ENCODE assay signal across 18 cellular contexts in genomic region chr3:196660381-196661166, GRCh38. TPM values are rescaled to one million over a fixed set of nuclear protein-coding genes. Genes with fewer than 3 reads are reported as not detected.
DNase-seq lines count a peak whose midpoint lies in the region; ATAC-seq, FAIRE-seq and TF ChIP-seq lines count a peak whose summit lies in the region.
"Had no signal": no experiment of that assay in that cellular context is flagged by ENCODE, and none has a peak within 500 bp of the region (broad histone marks: within the 10 kb centered on the region; RNA-seq: fewer than 3 reads in every experiment).

No MANE protein-coding gene starts in this region.

- H3K4me3 ChIP-seq in lower lobe of right lung (no peak overlapping the region), dorsolateral prefrontal cortex (no peak overlapping the region), tibial artery (no peak overlapping the region)
- H3K4me3 ChIP-seq: GM23248, lung, PC-9, psoas muscle had no signal

- in situ Hi-C loops in GM13976 (cut with MboI; ENCODE audit: low sequenced_read_pairs, unreplicated experiment) = no loop called here

- intact Hi-C loops in lower lobe of right lung (cut with DNase I) (no loop called here), dorsolateral prefrontal cortex (cut with DNase I) (no loop called here), tibial artery (cut with DNase I; ENCODE audit: low total_unique reads) (no loop called here)

- peak; percentile 61 for DNase-seq in DMS153 (lab: John Stamatoyannopoulos, UW)
- DNase-seq in NCI-H1092 (lab: John Stamatoyannopoulos, UW) = peak; percentile 53
- peak; percentile 83 for DNase-seq in NCI-H774 (lab: John Stamatoyannopoulos, UW)
- no peak for DNase-seq in lower lobe of right lung
- DNase-seq in dorsolateral prefrontal cortex = no peak
- no peak for DNase-seq in tibial artery
- DNase-seq in GM13976 (ENCODE audit: low spot score) = no peak
- no peak for DNase-seq in GM19239 (ENCODE audit: insufficient read length, low spot score)
- DNase-seq: AML-193, GM23248, naive B cell, NCI-H446 treated with DMSO at 0.1 percent for 48 hours, psoas muscle, SW 1271 had no signal

- peak; percentile 15 to 28 for ATAC-seq in lower lobe of right lung
- ATAC-seq: activated T-helper 17 cell treated with anti-CD3 and anti-CD28 coated beads, Interleukin-2, amount 50 U/mL, for 72 hours; psoas muscle had no signal

- TF ChIP-seq CTCF in lower lobe of right lung (IDR thresholded peaks at IDR 0.05) = no peak
- no peak for TF ChIP-seq CTCF in dorsolateral prefrontal cortex (IDR thresholded peaks at IDR 0.05 in 54 of 56, conservative IDR thresholded peaks at IDR 0.05 in 2 of 56; ENCODE audit: low read depth in 1 of 56, partially characterized antibody in 56 of 56)
- TF ChIP-seq CTCF in tibial artery (IDR thresholded peaks at IDR 0.05) = no peak
- TF ChIP-seq CTCF in GM13976 (IDR thresholded peaks at IDR 0.05; ENCODE audit: borderline replicate concordance, control extremely low read depth, extremely low read depth, insufficient read depth, missing control alignments) = no peak

- H3K36me3 ChIP-seq in lower lobe of right lung = peaks cover 61% of the 10 kb centered on the region
- no peaks in the 10 kb centered on the region for H3K36me3 ChIP-seq in tibial artery

- FAIRE-seq in GM19239 (lab: Jason Lieb, UNC) = no peak
- FAIRE-seq: HTR-8/SVneo had no signal

- H3K4me1 ChIP-seq in lower lobe of right lung = no peaks in the 10 kb centered on the region
- no peaks in the 10 kb centered on the region for H3K4me1 ChIP-seq in tibial artery
- H3K4me1 ChIP-seq: psoas muscle had no signal

- H3K27ac ChIP-seq in lower lobe of right lung (no peak overlapping the region), dorsolateral prefrontal cortex (no peak overlapping the region), tibial artery (no peak overlapping the region)
- H3K27ac ChIP-seq: GM23248, PC-9, psoas muscle had no signal

- H3K9me3 ChIP-seq in lower lobe of right lung (no peaks in the 10 kb centered on the region), tibial artery (no peaks in the 10 kb centered on the region)
- H3K9me3 ChIP-seq: psoas muscle had no signal

- H3K27me3 ChIP-seq in lower lobe of right lung (ENCODE audit: low read depth) (no peaks in the 10 kb centered on the region), dorsolateral prefrontal cortex (no peaks in the 10 kb centered on the region), tibial artery (peaks cover 0 to 5% of the 10 kb centered on the region in 2 donors)

RNA-seq across cellular contexts. Expression of gene NRROS, which starts 21.1 kb away (rescaled TPM):
- total RNA-seq in lower lobe of right lung = 20.7 TPM
- 1 to 10 TPM; 1.1 to 8.0 (median 3.3) TPM for total RNA-seq in dorsolateral prefrontal cortex

RNA-seq across cellular contexts. Expression of gene CEP19, which starts 51.5 kb away (rescaled TPM):
- 2.2 TPM for total RNA-seq in lower lobe of right lung
- total RNA-seq in dorsolateral prefrontal cortex = 10 to 100 TPM in 35 of 120 experiments, 1 to 10 TPM in 85; 2.8 to 14.6 (median 8.6) TPM

RNA-seq across cellular contexts. Expression of gene PIGX, which starts 51.6 kb away (rescaled TPM):
- total RNA-seq in lower lobe of right lung (14.1 TPM), dorsolateral prefrontal cortex (10 to 100 TPM; 23.5 to 51.0 (median 37.0) TPM)

Comparison
In these comparisons a context has a peak if more than half of its experiments do, and no peak if none do; other contexts are left out.
1. DNase-seq: peak in DMS153 (single experiment), NCI-H1092 (single experiment) and NCI-H774 (single experiment); none in lower lobe of right lung (single experiment), dorsolateral prefrontal cortex (0 of 10), tibial artery (0 of 2), GM13976 (single experiment) and GM19239 (single experiment).